9 cellular contexts compared by ENCODE assay signal in genomic region chr12:6342140-6342889, GRCh38.
DNase-seq lines count a peak whose midpoint lies in the region; ATAC-seq, FAIRE-seq and TF ChIP-seq lines count a peak whose summit lies in the region.
"Had no signal": no experiment of that assay in that cellular context is flagged by ENCODE, and none has a peak within 500 bp of the region (broad histone marks: within the 10 kb centered on the region; RNA-seq: fewer than 3 reads in every experiment).

No MANE protein-coding gene starts in this region.

- no peaks in the 10 kb centered on the region for H3K27me3 ChIP-seq in effector memory CD4-positive, alpha-beta T cell (replicated peaks; ENCODE audit: control insufficient read depth, insufficient read depth, low read length, poor library complexity, severe bottlenecking)
- H3K27me3 ChIP-seq in muscle layer of colon (ENCODE audit: control insufficient read depth in 1 of 2, insufficient read depth in 2 of 2, low read length in 2 of 2): no peaks in the 10 kb centered on the region

- FAIRE-seq in A204.1 (lab: Jason Lieb, UNC): peak; percentile 30
- no peak for FAIRE-seq in D721Med (lab: Jason Lieb, UNC)

- peak overlapping the region; percentile 78 for H3K4me3 ChIP-seq in effector memory CD4-positive, alpha-beta T cell (ENCODE audit: insufficient read depth, low read depth, low read length, poor library complexity, severe bottlenecking)
- peak overlapping the region; percentile 43 to 99 for H3K4me3 ChIP-seq in muscle layer of colon (ENCODE audit: low read depth in 1 of 2, low read length in 2 of 2)

- TF ChIP-seq CTCF in D721Med (IDR thresholded peaks at IDR 0.05; ENCODE audit: insufficient read depth, missing control alignments): no peak

- peak overlapping the region; percentile 100 for H3K9ac ChIP-seq in muscle layer of colon (ENCODE audit: low read length)

- H3K27ac ChIP-seq in effector memory CD4-positive, alpha-beta T cell (ENCODE audit: insufficient read depth, low read length, poor library complexity, severe bottlenecking): peak overlapping the region; percentile 85
- peak overlapping the region; percentile 100 for H3K27ac ChIP-seq in muscle layer of colon (ENCODE audit: low read depth, low read length)

- no peaks in the 10 kb centered on the region for H3K36me3 ChIP-seq in effector memory CD4-positive, alpha-beta T cell (ENCODE audit: control insufficient read depth, insufficient read depth, low read length)
- H3K36me3 ChIP-seq in muscle layer of colon (ENCODE audit: insufficient read depth, low read length): no peaks in the 10 kb centered on the region

- TF ChIP-seq RAD21 in Ishikawa (IDR thresholded peaks at IDR 0.05; ENCODE audit: low read depth): no peak; the same call in 1 of the 2 replicates

- H3K4me1 ChIP-seq in effector memory CD4-positive, alpha-beta T cell (ENCODE audit: control insufficient read depth, insufficient read depth, low read length, poor library complexity, severe bottlenecking): peaks cover 47% of the 10 kb centered on the region
- peaks cover 51% of the 10 kb centered on the region for H3K4me1 ChIP-seq in muscle layer of colon (ENCODE audit: insufficient read depth, low read length)

- TF ChIP-seq EP300 in Ishikawa (IDR thresholded peaks at IDR 0.05; ENCODE audit: borderline replicate concordance): no peak

- ATAC-seq in GM18861 (IDR thresholded peaks at IDR 0.05; ENCODE audit: unreplicated experiment) (no peak), HG02610 (IDR thresholded peaks at IDR 0.05; ENCODE audit: unreplicated experiment) (no peak)

- no peaks in the 10 kb centered on the region for H3K9me3 ChIP-seq in effector memory CD4-positive, alpha-beta T cell (ENCODE audit: control insufficient read depth, low read length)
- no peaks in the 10 kb centered on the region for H3K9me3 ChIP-seq in muscle layer of colon (ENCODE audit: low read length)

- DNase-seq in effector memory CD4-positive, alpha-beta T cell: no peak
- no peak for DNase-seq in D721Med (ENCODE audit: insufficient read length, low spot score)
- DNase-seq in NCI-H1694 treated with DMSO at 0.1 percent for 48 hours (lab: John Stamatoyannopoulos, UW): no peak
- DNase-seq: NCI-H2171 had no signal

TF ChIP-seq in Ishikawa, 13 proteins besides CTCF, POLR2A, EP300 and RAD21:
- TF ChIP-seq FOXM1 (IDR thresholded peaks at IDR 0.05; ENCODE audit: borderline replicate concordance, low read depth): 0 out of 2 replicates have a peak, but pooled peaks have one; percentile 8
- no peak for TF ChIP-seq CREB1 (IDR thresholded peaks at IDR 0.05; ENCODE audit: low read depth)
